Comparison of ENCODE assay signal across 14 cellular contexts in genomic region chr16:81608515-81609209, GRCh38.
DNase-seq lines count a peak whose midpoint lies in the region; ATAC-seq, FAIRE-seq and TF ChIP-seq lines count a peak whose summit lies in the region.
"Had no signal": no experiment of that assay in that cellular context is flagged by ENCODE, and none has a peak within 500 bp of the region (broad histone marks: within the 10 kb centered on the region; RNA-seq: fewer than 3 reads in every experiment).

No MANE protein-coding gene starts in this region.

- no peak overlapping the region for H3K4me3 ChIP-seq in A549

- TF ChIP-seq EP300 in A549 (IDR thresholded peaks at IDR 0.05) = no peak

- H3K4me2 ChIP-seq in A549 = peak overlapping the region; percentile 38; the same call in 2 of the 3 replicates

- TF ChIP-seq RAD21 in A549 (conservative IDR thresholded peaks at IDR 0.05 in 1 of 2, IDR thresholded peaks at IDR 0.05 in 1 of 2) = no peak

- peaks cover 67% of the 10 kb centered on the region for H3K4me1 ChIP-seq in A549

- DNase-seq in A549 (ENCODE audit: low read depth in 1 of 2, low spot score in 1 of 2) (no peak), amniotic epithelial cell (ENCODE audit: low read depth) (peak; percentile 70), islet precursor cell (peak; percentile 77), DMS 273 (lab: John Stamatoyannopoulos, UW; ENCODE audit: unreplicated experiment) (no peak), DMS53 treated with DMSO at 0.1 percent for 48 hours (lab: John Stamatoyannopoulos, UW; ENCODE audit: unreplicated experiment) (no peak)
- no peak for DNase-seq in activated effector memory CD4-positive, alpha-beta T cell treated with anti-CD3 and anti-CD28 coated beads, Interleukin-2, amount 50 U/mL, for 16 hours
- no peak for DNase-seq in activated CD8-positive, alpha-beta memory T cell treated with anti-CD3 and anti-CD28 coated beads for 24 hours
- DNase-seq: activated CD4-positive, alpha-beta T cell treated with anti-CD3 and anti-CD28 coated beads for 4 hours; BE2C; NK-92 treated with Interleukin-12 subunit alpha and Interleukin-12 subunit beta, amount 100 ng/mL, for 24 hours; stimulated activated CD4-positive, alpha-beta T cell treated with anti-CD3 and anti-CD28 coated beads, Interleukin-12 subunit alpha, Interleukin-12 subunit beta, amount 100 ng/mL, for 4 hours had no signal

- FAIRE-seq in A549 (lab: Jason Lieb, UNC) = no peak
- FAIRE-seq: keratinocyte, urothelium cell line had no signal

- ATAC-seq in A549 (no peak), GM19351 (IDR thresholded peaks at IDR 0.05; ENCODE audit: unreplicated experiment) (peak; percentile 78)

- no peak for TF ChIP-seq CTCF in A549 (IDR thresholded peaks at IDR 0.05)

- WGBS in A549 (ENCODE audit: missing lambda C conversion rate) = 91% methylated on average over 13 of the region's 13 CpGs

- H3K27ac ChIP-seq in A549 = peak overlapping the region; percentile 70 to 74; a peak in 4 of 6 replicates

- CTCF ChIA-PET in A549 (lab: Yijun Ruan, JAX) = interaction anchor here (0.8 to 1.3 kb wide), 2 partner anchors 8 to 115 kb away, joined by 3 read pairs; no protein-coding TSS in a partner anchor

- POLR2A ChIA-PET in A549 (lab: Yijun Ruan, JAX) = no interaction called here

- no peaks in the 10 kb centered on the region for H3K9me3 ChIP-seq in A549
- H3K9me3 ChIP-seq: BE2C had no signal

- TF ChIP-seq POLR2A in A549 (IDR thresholded peaks at IDR 0.05; ENCODE audit: low read length) = no peak

TF ChIP-seq in A549, 52 proteins besides CTCF, POLR2A, EP300 and RAD21:
- no peak for TF ChIP-seq EHMT2 (IDR thresholded peaks at IDR 0.05; ENCODE audit: low read depth)
- no peak for TF ChIP-seq RARB (CRISPR knock-in tag; IDR thresholded peaks at IDR 0.05)
- no peak for TF ChIP-seq CBX8 (IDR thresholded peaks at IDR 0.05)
- TF ChIP-seq, protein P1, sequence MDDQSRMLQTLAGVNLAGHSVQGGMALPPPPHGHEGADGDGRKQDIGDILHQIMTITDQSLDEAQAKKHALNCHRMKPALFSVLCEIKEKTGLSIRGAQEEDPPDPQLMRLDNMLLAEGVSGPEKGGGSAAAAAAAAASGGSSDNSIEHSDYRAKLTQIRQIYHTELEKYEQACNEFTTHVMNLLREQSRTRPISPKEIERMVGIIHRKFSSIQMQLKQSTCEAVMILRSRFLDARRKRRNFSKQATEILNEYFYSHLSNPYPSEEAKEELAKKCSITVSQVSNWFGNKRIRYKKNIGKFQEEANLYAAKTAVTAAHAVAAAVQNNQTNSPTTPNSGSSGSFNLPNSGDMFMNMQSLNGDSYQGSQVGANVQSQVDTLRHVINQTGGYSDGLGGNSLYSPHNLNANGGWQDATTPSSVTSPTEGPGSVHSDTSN (IDR thresholded peaks at IDR 0.05) = no peak

Comparison
In these comparisons a context has a peak if more than half of its experiments do, and no peak if none do; other contexts are left out.
1. DNase-seq: peak in amniotic epithelial cell (single experiment) and islet precursor cell (single experiment); none in A549 (0 of 2), activated effector memory CD4-positive, alpha-beta T cell treated with anti-CD3 and anti-CD28 coated beads, Interleukin-2, amount 50 U/mL, for 16 hours (single experiment), activated CD8-positive, alpha-beta memory T cell treated with anti-CD3 and anti-CD28 coated beads for 24 hours (single experiment), DMS 273 (single experiment) and DMS53 treated with DMSO at 0.1 percent for 48 hours (single experiment).